Comparison of ENCODE assay signal across 8 cellular contexts in genomic region chr12:12718382-12718761, GRCh38. TPM values are rescaled to one million over a fixed set of nuclear protein-coding genes. Genes with fewer than 3 reads are reported as not detected.
A peak's percentile ranks its signal among the peaks of the same experiment; 100 is the strongest.
DNase-seq lines count a peak whose midpoint lies in the region; ATAC-seq and TF ChIP-seq lines count a peak whose summit lies in the region.

No MANE protein-coding gene starts in this region.

- intact Hi-C loops in ascending aorta (cut with DNase I) = loop anchor here (5.0 to 10.0 kb wide), 4 partner anchors 156 to 1144 kb away; partner anchors contain the start of genes DUSP16 and LRP6
- intact Hi-C loops in lower lobe of right lung (cut with DNase I) = no loop called here
- intact Hi-C loops in upper lobe of right lung (cut with DNase I) = no loop called here

- H3K27ac ChIP-seq in ascending aorta (peak overlapping the region; percentile 96 to 99), lower lobe of right lung (peak overlapping the region; percentile 99), upper lobe of right lung (peak overlapping the region; percentile 99)

- ATAC-seq in lower lobe of right lung (no peak), upper lobe of right lung (no peak), GM21447 (IDR thresholded peaks at IDR 0.05; ENCODE audit: unreplicated experiment) (no peak), HG03565 (IDR thresholded peaks at IDR 0.05; ENCODE audit: unreplicated experiment) (no peak), HG03354 (IDR thresholded peaks at IDR 0.05; ENCODE audit: poor library complexity, severe bottlenecking, unreplicated experiment) (no peak)

- H3K27me3 ChIP-seq in ascending aorta (no peaks in the 10 kb centered on the region), lower lobe of right lung (ENCODE audit: low read depth) (no peaks in the 10 kb centered on the region), upper lobe of right lung (no peaks in the 10 kb centered on the region)

- H3K4me3 ChIP-seq in ascending aorta = peak overlapping the region; percentile 75 to 88
- H3K4me3 ChIP-seq in lower lobe of right lung = peak overlapping the region; percentile 91
- H3K4me3 ChIP-seq in upper lobe of right lung = peak overlapping the region; percentile 90

- TF ChIP-seq CTCF in ascending aorta (IDR thresholded peaks at IDR 0.05) (no peak), lower lobe of right lung (IDR thresholded peaks at IDR 0.05) (no peak), upper lobe of right lung (IDR thresholded peaks at IDR 0.05) (no peak)

- H3K9me3 ChIP-seq in ascending aorta (no peaks in the 10 kb centered on the region), lower lobe of right lung (no peaks in the 10 kb centered on the region), upper lobe of right lung (no peaks in the 10 kb centered on the region)

- DNase-seq in stimulated activated CD4-positive, alpha-beta T cell treated with anti-CD3 and anti-CD28 coated beads, Interleukin-15, amount 100 ng/mL, for 24 hours = peak; percentile 35
- DNase-seq in stimulated activated CD4-positive, alpha-beta T cell treated with anti-CD3 and anti-CD28 coated beads, Interleukin-4, amount 100 ng/mL, for 4 hours = no peak
- DNase-seq in ascending aorta (ENCODE audit: low spot score in 2 of 2) (no peak), lower lobe of right lung (no peak), upper lobe of right lung (no peak)

- H3K4me1 ChIP-seq in ascending aorta = peaks cover 3 to 37% of the 10 kb centered on the region in 2 donors
- peaks cover 69% of the 10 kb centered on the region for H3K4me1 ChIP-seq in lower lobe of right lung
- peaks cover 48% of the 10 kb centered on the region for H3K4me1 ChIP-seq in upper lobe of right lung

- peaks cover 5 to 19% of the 10 kb centered on the region in 2 donors for H3K36me3 ChIP-seq in ascending aorta
- H3K36me3 ChIP-seq in lower lobe of right lung = peaks cover 26% of the 10 kb centered on the region
- peaks cover 32% of the 10 kb centered on the region for H3K36me3 ChIP-seq in upper lobe of right lung

RNA-seq across cellular contexts. Expression of gene CDKN1B, which starts 1.2 kb away (rescaled TPM):
- total RNA-seq in ascending aorta (65.1 TPM), lower lobe of right lung (57.7 TPM), upper lobe of right lung (51.4 TPM)

RNA-seq across cellular contexts. Expression of gene GPR19, which starts 22.4 kb away (rescaled TPM):
- total RNA-seq in ascending aorta = not detected
- total RNA-seq in lower lobe of right lung = not detected
- total RNA-seq in upper lobe of right lung = not detected
